8 cellular contexts compared by ENCODE assay signal in genomic region chr18:32469190-32469611, GRCh38. TPM values are rescaled to one million over a fixed set of nuclear protein-coding genes. Genes with fewer than 3 reads are reported as not detected.
A peak's percentile ranks its signal among the peaks of the same experiment; 100 is the strongest.
DNase-seq lines count a peak whose midpoint lies in the region; ATAC-seq and TF ChIP-seq lines count a peak whose summit lies in the region.

No MANE protein-coding gene starts in this region.

- H3K27me3 Mint-ChIP-seq in activated CD8-positive, alpha-beta T cell treated with anti-CD3 and anti-CD28 coated beads for 36 hours, result peaks cover 55% of the 10 kb centered on the region
- H3K27me3 Mint-ChIP-seq in neural crest cell (ENCODE audit: low read depth), result peaks cover 12% of the 10 kb centered on the region

- H3K4me1 Mint-ChIP-seq in activated CD8-positive, alpha-beta T cell treated with anti-CD3 and anti-CD28 coated beads for 36 hours (ENCODE audit: low read depth), result peaks cover 18% of the 10 kb centered on the region
- peaks cover 32% of the 10 kb centered on the region for H3K4me1 Mint-ChIP-seq in neural crest cell

- no peaks in the 10 kb centered on the region for H3K9me3 ChIP-seq in MG63

- no peak for TF ChIP-seq CTCF in activated CD8-positive, alpha-beta T cell treated with anti-CD3 and anti-CD28 coated beads for 36 hours (IDR thresholded peaks at IDR 0.05)
- peak; percentile 34 for TF ChIP-seq CTCF in neural crest cell (conservative IDR thresholded peaks at IDR 0.05)

- H3K4me3 Mint-ChIP-seq in activated CD8-positive, alpha-beta T cell treated with anti-CD3 and anti-CD28 coated beads for 36 hours, result no peak overlapping the region
- H3K4me3 Mint-ChIP-seq in neural crest cell, result peak overlapping the region; percentile 83

- H3K4me3 ChIP-seq in MG63, result peak overlapping the region; percentile 60

- no peaks in the 10 kb centered on the region for H3K36me3 Mint-ChIP-seq in activated CD8-positive, alpha-beta T cell treated with anti-CD3 and anti-CD28 coated beads for 36 hours (ENCODE audit: low read depth)
- H3K36me3 Mint-ChIP-seq in neural crest cell (ENCODE audit: low read depth), result no peaks in the 10 kb centered on the region

- no peak overlapping the region for H3K27ac Mint-ChIP-seq in activated CD8-positive, alpha-beta T cell treated with anti-CD3 and anti-CD28 coated beads for 36 hours
- no peak overlapping the region for H3K27ac Mint-ChIP-seq in neural crest cell (ENCODE audit: unreplicated experiment)

- no peaks in the 10 kb centered on the region for H3K9me3 Mint-ChIP-seq in activated CD8-positive, alpha-beta T cell treated with anti-CD3 and anti-CD28 coated beads for 36 hours
- no peaks in the 10 kb centered on the region for H3K9me3 Mint-ChIP-seq in neural crest cell

- POLR2A ChIA-PET in activated CD8-positive, alpha-beta T cell treated with anti-CD3 and anti-CD28 coated beads for 36 hours (lab: Charles Lee), result no interaction called here

- DNase-seq in DMS53 treated with DMSO at 0.1 percent for 48 hours (lab: John Stamatoyannopoulos, UW; ENCODE audit: unreplicated experiment) (peak; percentile 44), MG63 (no peak), globus pallidus (ENCODE audit: low spot score) (peak; percentile 79), neural crest cell (ENCODE audit: low read depth, low spot score) (no peak)
- DNase-seq in activated CD8-positive, alpha-beta T cell treated with anti-CD3 and anti-CD28 coated beads for 36 hours, result peak; percentile 4

- no peak for ATAC-seq in activated CD8-positive, alpha-beta T cell treated with anti-CD3 and anti-CD28 coated beads for 36 hours
- no peak for ATAC-seq in GM18909 (IDR thresholded peaks at IDR 0.05; ENCODE audit: poor library complexity, unreplicated experiment)
- ATAC-seq in GM21825 (IDR thresholded peaks at IDR 0.05; ENCODE audit: unreplicated experiment), result no peak
- no peak for ATAC-seq in HG03135 (IDR thresholded peaks at IDR 0.05; ENCODE audit: unreplicated experiment)

- no peaks in the 10 kb centered on the region; the same call in 1 of the 2 replicates for H3K27me3 ChIP-seq in MG63

- CTCF ChIA-PET in activated CD8-positive, alpha-beta T cell treated with anti-CD3 and anti-CD28 coated beads for 36 hours (lab: Charles Lee), result interaction anchor here (1.2 to 1.8 kb wide), 4 partner anchors 9 to 311 kb away, joined by 3 to 6 read pairs (median 4); no protein-coding TSS in a partner anchor

- no peaks in the 10 kb centered on the region for H3K36me3 ChIP-seq in MG63

- intact Hi-C loops in activated CD8-positive, alpha-beta T cell treated with anti-CD3 and anti-CD28 coated beads for 36 hours (cut with micrococcal nuclease), result loop anchor here (10.0 kb wide), 1 partner anchor 194 kb away; no protein-coding TSS in a partner anchor

RNA-seq across cellular contexts. Expression of gene GAREM1, which starts 1.5 kb away (rescaled TPM):
- 1.1 and 2.0 TPM in 2 replicates for total RNA-seq in MG63 (2014; rRNA removed; shearing (Covaris generic); ENCODE audit: low replicate concordance)
- not detected for total RNA-seq in activated CD8-positive, alpha-beta T cell treated with anti-CD3 and anti-CD28 coated beads for 36 hours
- total RNA-seq in neural crest cell, result 11.0 and 12.3 TPM in 2 replicates

Comparison
In these comparisons a context has a peak if more than half of its experiments do, and no peak if none do; other contexts are left out.
1. DNase-seq: peak in DMS53 treated with DMSO at 0.1 percent for 48 hours (single experiment), activated CD8-positive, alpha-beta T cell treated with anti-CD3 and anti-CD28 coated beads for 36 hours (single experiment) and globus pallidus (single experiment); none in MG63 (single experiment) and neural crest cell (single experiment).